Comparison of ENCODE assay signal across 9 cellular contexts in genomic region chr13:45750566-45750965, GRCh38. TPM values are rescaled to one million over a fixed set of nuclear protein-coding genes. Genes with fewer than 3 reads are reported as not detected.
"Had no signal": no experiment of that assay in that cellular context is flagged by ENCODE, and none has a peak within 500 bp of the region (broad histone marks: within the 10 kb centered on the region; RNA-seq: fewer than 3 reads in every experiment).

No MANE protein-coding gene starts in this region.

- H3K27ac Mint-ChIP-seq: H9, HFFc6, IgD-negative memory B cell had no signal

- H3K4me1 Mint-ChIP-seq: IgD-negative memory B cell had no signal

- H3K27me3 Mint-ChIP-seq: IgD-negative memory B cell had no signal

- H3K9me3 Mint-ChIP-seq: H9, HFFc6 had no signal

- H3K36me3 Mint-ChIP-seq: IgD-negative memory B cell had no signal

- H3K4me3 Mint-ChIP-seq: H9, HFFc6, IgD-negative memory B cell had no signal

- H3K27ac ChIP-seq: HL-60 had no signal

- DNase-seq: GOT3, H9, HFFc6, KBM-7 had no signal

- ATAC-seq: HCT116, HepG2 had no signal

RNA-seq across cellular contexts. Expression of gene CBY2, which starts 48.4 kb away (rescaled TPM):
- total RNA-seq: H9, HepG2, HFFc6, HT1080 had no signal
- polyA plus RNA-seq: HepG2, IgD-negative memory B cell had no signal
